ENCODE assay signal across 17 cellular contexts in genomic region chr4:81676552-81676951, GRCh38.
"Had no signal": no experiment of that assay in that cellular context is flagged by ENCODE, and none has a peak within 500 bp of the region (broad histone marks: within the 10 kb centered on the region; RNA-seq: fewer than 3 reads in every experiment).

No MANE protein-coding gene starts in this region.

- H3K36me3 ChIP-seq: brain microvascular endothelial cell, prostate gland, right lobe of liver, thoracic aorta had no signal

- ATAC-seq: naive thymus-derived CD4-positive, alpha-beta T cell; T-helper 17 cell had no signal

- H3K4me1 ChIP-seq: prostate gland, right lobe of liver had no signal

- H3K27me3 ChIP-seq: brain microvascular endothelial cell, right lobe of liver had no signal

- H3K9me3 ChIP-seq: prostate gland, right lobe of liver, thoracic aorta had no signal

- H3K27ac ChIP-seq: brain microvascular endothelial cell, prostate gland, right lobe of liver, thoracic aorta had no signal

- DNase-seq: activated effector memory CD4-positive, alpha-beta T cell treated with Interleukin-2 at 50 U/mL for 16 hours; activated T-cell treated with anti-CD3 and anti-CD28 coated beads, Interleukin-2, amount 50 U/mL, for 24 hours; amygdala; brain microvascular endothelial cell; cerebellar nuclear complex; dermis blood vessel endothelial cell; endodermal cell; erythroblast; glutamatergic neuron; naive thymus-derived CD4-positive, alpha-beta T cell; nucleus accumbens; right lobe of liver; stimulated activated CD4-positive, alpha-beta T cell treated with anti-CD3 and anti-CD28 coated beads, Interleukin-12 subunit alpha, Interleukin-12 subunit beta, amount 100 ng/mL, for 4 hours; stimulated activated naive CD4-positive, alpha-beta T cell treated with Interleukin-2 at 50 U/mL for 16 hours; T-helper 17 cell had no signal

- H3K4me3 ChIP-seq: prostate gland, right lobe of liver, thoracic aorta had no signal
